ENCODE assay signal across 1 cellular context in genomic region chr2:65079017-65079416, GRCh38.
TF ChIP-seq lines count a peak whose summit lies in the region.

No MANE protein-coding gene starts in this region.

TF ChIP-seq in HepG2, 621 proteins besides CTCF, POLR2A, EP300 and RAD21:
- no peak for TF ChIP-seq ZNF770 (CRISPR knock-in tag; IDR thresholded peaks at IDR 0.05)
- peak; percentile 92 for TF ChIP-seq RBM22 (optimal IDR thresholded peaks at IDR 0.05; ENCODE audit: low read length)
